8 cellular contexts compared by ENCODE assay signal in genomic region chr1:21255284-21255942, GRCh38. TPM values are rescaled to one million over a fixed set of nuclear protein-coding genes. Genes with fewer than 3 reads are reported as not detected.
DNase-seq lines count a peak whose midpoint lies in the region; ATAC-seq, FAIRE-seq and TF ChIP-seq lines count a peak whose summit lies in the region.

No MANE protein-coding gene starts in this region.

- POLR2A ChIA-PET in OCI-LY7 (lab: Charles Lee) (interaction anchor here (0.5 to 1.2 kb wide), 2 partner anchors 14 to 705 kb away, joined by 3 to 4 read pairs; no protein-coding TSS in a partner anchor), endothelial cell of umbilical vein (lab: Charles Lee) (interaction anchor here (1.0 to 2.1 kb wide), 2 partner anchors 14 to 25 kb away, joined by 3 to 8 read pairs; no protein-coding TSS in a partner anchor)

- no peaks in the 10 kb centered on the region for H4K20me1 ChIP-seq in OCI-LY7 (ENCODE audit: insufficient read depth, low read length)
- H4K20me1 ChIP-seq in endothelial cell of umbilical vein (replicated peaks; ENCODE audit: control insufficient read depth, extremely low read depth, insufficient read depth, low read length), result no peaks in the 10 kb centered on the region

- TF ChIP-seq POLR2A in endothelial cell of umbilical vein (IDR thresholded peaks at IDR 0.05; ENCODE audit: low read depth, low read length), result no peak

- H3K4me3 ChIP-seq in OCI-LY7 (ENCODE audit: low read depth, low read length, poor library complexity, severe bottlenecking) (no peak overlapping the region), endothelial cell of umbilical vein (replicated peaks in 1 of 3; ENCODE audit: insufficient read depth in 1 of 3, low read depth in 1 of 3, low read length in 3 of 3) (no peak overlapping the region), mucosa of descending colon (no peak overlapping the region)

- no peak overlapping the region for H3K4me3 Mint-ChIP-seq in Calu3 (ENCODE audit: low read depth, unreplicated experiment)

- CTCF ChIA-PET in Calu3 (lab: Charles Lee) (interaction anchor here (0.6 to 3.0 kb wide), 13 partner anchors 11 to 115 kb away, joined by 3 to 49 read pairs (median 4); no protein-coding TSS in a partner anchor), OCI-LY7 (lab: Charles Lee; ENCODE audit: unreplicated experiment) (interaction anchor here (0.5 to 1.4 kb wide), 4 partner anchors 12 to 113 kb away, joined by 4 to 8 read pairs (median 5); no protein-coding TSS in a partner anchor), endothelial cell of umbilical vein (lab: Charles Lee) (interaction anchor here (0.5 to 9.7 kb wide), 42 partner anchors 8 to 595 kb away, joined by 3 to 301 read pairs (median 6); partner anchors contain the start of gene ECE1)

- H3K9me2 ChIP-seq in OCI-LY7 (ENCODE audit: insufficient read depth, low read length), result no peaks in the 10 kb centered on the region

- H3K27me3 ChIP-seq in endothelial cell of umbilical vein (ENCODE audit: control insufficient read depth in 2 of 2, insufficient read depth in 2 of 2, low read length in 2 of 2), result no peaks in the 10 kb centered on the region

- DNase-seq in Calu3 (peak; percentile 85), KG1 (lab: John Stamatoyannopoulos, UW) (peak; percentile 57), OCI-LY7 (ENCODE audit: low spot score) (peak; percentile 87), endothelial cell of umbilical vein (ENCODE audit: low read depth, low spot score) (peak; percentile 85), mucosa of descending colon (peak; percentile 87 to 97 (median 92))
- DNase-seq in activated CD8-positive, alpha-beta memory T cell treated with anti-CD3 and anti-CD28 coated beads, Interleukin-2, amount 50 U/mL, for 24 hours (ENCODE audit: extremely low read depth), result peak; percentile 56
- peak; percentile 65 to 71 for DNase-seq in stimulated activated CD8-positive, alpha-beta memory T cell treated with anti-CD3 and anti-CD28 coated beads, Interleukin-7, amount 100 ng/mL, for 1 hour (ENCODE audit: low read depth in 2 of 2)

- H2AFZ ChIP-seq in OCI-LY7 (ENCODE audit: low read length) (no peak overlapping the region), endothelial cell of umbilical vein (ENCODE audit: low read depth, low read length) (no peak overlapping the region)

- H3K79me2 ChIP-seq in OCI-LY7 (ENCODE audit: insufficient read depth, low read depth, low read length) (no peaks in the 10 kb centered on the region), endothelial cell of umbilical vein (ENCODE audit: control insufficient read depth, insufficient read depth, low read length) (peaks cover 35% of the 10 kb centered on the region)

- dilution Hi-C loops in endothelial cell of umbilical vein (cut with MboI; ENCODE audit: extremely low pct_ligation_motif_present, low sequenced_read_pairs), result no loop called here

- H3K27ac ChIP-seq in OCI-LY7 (ENCODE audit: low read depth, low read length, poor library complexity, severe bottlenecking) (no peak overlapping the region), endothelial cell of umbilical vein (ENCODE audit: insufficient read depth, low read depth, low read length) (no peak overlapping the region)

- H3K27me3 Mint-ChIP-seq in Calu3 (ENCODE audit: unreplicated experiment), result no peaks in the 10 kb centered on the region

- peak; percentile 95 for FAIRE-seq in endothelial cell of umbilical vein (lab: Jason Lieb, UNC)

- H3K4me1 Mint-ChIP-seq in Calu3 (ENCODE audit: low read depth, unreplicated experiment), result peaks cover 8% of the 10 kb centered on the region

- intact Hi-C loops in Calu3 (cut with micrococcal nuclease; ENCODE audit: unreplicated experiment), result loop anchor here (1.0 kb wide), 1 partner anchor 113 kb away; no protein-coding TSS in a partner anchor
- intact Hi-C loops in OCI-LY7 (cut with micrococcal nuclease; ENCODE audit: unreplicated experiment), result loop anchor here (1.0 kb wide), 3 partner anchors 38 to 113 kb away; no protein-coding TSS in a partner anchor
- intact Hi-C loops in endothelial cell of umbilical vein (cut with micrococcal nuclease), result loop anchor here (1.0 to 10.0 kb wide), 6 partner anchors 15 to 319 kb away; no protein-coding TSS in a partner anchor
- intact Hi-C loops in mucosa of descending colon (cut with DNase I, micrococcal nuclease), result no loop called here

- H3K9me3 Mint-ChIP-seq in Calu3 (ENCODE audit: low read depth, unreplicated experiment), result no peaks in the 10 kb centered on the region

- H3K36me3 ChIP-seq in OCI-LY7 (ENCODE audit: insufficient read depth, low read length), result no peaks in the 10 kb centered on the region
- peaks cover 31 to 52% of the 10 kb centered on the region in 2 experiments for H3K36me3 ChIP-seq in endothelial cell of umbilical vein (ENCODE audit: control insufficient read depth in 2 of 2, extremely low read depth in 1 of 2, insufficient read depth in 2 of 2, low read length in 2 of 2)
- H3K36me3 ChIP-seq in mucosa of descending colon (ENCODE audit: low read depth), result no peaks in the 10 kb centered on the region

- peak; percentile 68 for TF ChIP-seq CTCF in Calu3 (IDR thresholded peaks at IDR 0.05; ENCODE audit: unreplicated experiment)
- peak; percentile 94 for TF ChIP-seq CTCF in OCI-LY7 (conservative IDR thresholded peaks at IDR 0.05; ENCODE audit: low read length)
- peak; percentile 78 to 88 for TF ChIP-seq CTCF in endothelial cell of umbilical vein (IDR thresholded peaks at IDR 0.05; ENCODE audit: extremely low read depth in 1 of 2, insufficient read depth in 1 of 2, low read depth in 1 of 2, low read length in 2 of 2)
- TF ChIP-seq CTCF in mucosa of descending colon (IDR thresholded peaks at IDR 0.05), result peak; percentile 56

- H3K4me1 ChIP-seq in OCI-LY7 (ENCODE audit: insufficient read depth, low read length, poor library complexity, severe bottlenecking) (peaks cover 5% of the 10 kb centered on the region), endothelial cell of umbilical vein (ENCODE audit: control insufficient read depth, extremely low read depth, insufficient read depth, low read length) (peaks cover 27% of the 10 kb centered on the region), mucosa of descending colon (ENCODE audit: low read depth) (peaks cover 24% of the 10 kb centered on the region)

- no peak overlapping the region for H3K4me2 ChIP-seq in OCI-LY7 (ENCODE audit: low read length)
- no peak overlapping the region for H3K4me2 ChIP-seq in endothelial cell of umbilical vein (ENCODE audit: insufficient read depth, low read length)

- H3K9me3 ChIP-seq in OCI-LY7 (ENCODE audit: low read length), result no peaks in the 10 kb centered on the region
- no peaks in the 10 kb centered on the region for H3K9me3 ChIP-seq in endothelial cell of umbilical vein (replicated peaks; ENCODE audit: control insufficient read depth, insufficient read depth, low read length)
- H3K9me3 ChIP-seq in mucosa of descending colon, result no peaks in the 10 kb centered on the region

- no peak overlapping the region for H3K9ac ChIP-seq in endothelial cell of umbilical vein (replicated peaks; ENCODE audit: extremely low read depth, insufficient read depth, low read length)

- H3K9me1 ChIP-seq in endothelial cell of umbilical vein (replicated peaks; ENCODE audit: control insufficient read depth, extremely low read depth, insufficient read depth, low read length), result no peaks in the 10 kb centered on the region

- peaks cover 21% of the 10 kb centered on the region for H3K36me3 Mint-ChIP-seq in Calu3 (ENCODE audit: insufficient read depth, unreplicated experiment)

- ATAC-seq in mucosa of descending colon (peak; percentile 67), HG02970 (IDR thresholded peaks at IDR 0.05; ENCODE audit: low FRiP score, unreplicated experiment) (no peak)

- BruUV-seq in Calu3 (replicated peaks; lab: Mats Ljungman, UMichigan) (no TSS peak), OCI-LY7 (replicated peaks; lab: Mats Ljungman, UMichigan) (no TSS peak), endothelial cell of umbilical vein (replicated peaks; lab: Mats Ljungman, UMichigan) (no TSS peak)

- no peak overlapping the region for H3K27ac Mint-ChIP-seq in Calu3 (ENCODE audit: unreplicated experiment)

TF ChIP-seq in endothelial cell of umbilical vein, 7 proteins besides CTCF, POLR2A, EP300 and RAD21:
- TF ChIP-seq GATA2 (IDR thresholded peaks at IDR 0.05; ENCODE audit: insufficient read depth, insufficient read length, low read depth, low read length) (no peak), MAX (IDR thresholded peaks at IDR 0.05; ENCODE audit: insufficient read depth, insufficient read length) (no peak), POLR2AphosphoS5 (IDR thresholded peaks at IDR 0.05; ENCODE audit: insufficient read depth, low read depth, low read length) (no peak), FOS (IDR thresholded peaks at IDR 0.05; ENCODE audit: borderline replicate concordance, insufficient read depth, low read length) (no peak), EZH2 (IDR thresholded peaks at IDR 0.05; ENCODE audit: borderline replicate concordance, low read depth, low read length, severe bottlenecking) (no peak), MYC (IDR thresholded peaks at IDR 0.05; ENCODE audit: low read depth, low read length) (no peak), JUN (IDR thresholded peaks at IDR 0.05; ENCODE audit: borderline replicate concordance, insufficient read depth, insufficient read length, low read depth) (no peak)

RNA-seq across cellular contexts. Expression of gene ECE1, which starts 34.9 kb away (rescaled TPM):
- total RNA-seq in Calu3 (2022) (83.0 and 101 TPM in 2 replicates), OCI-LY7 (2022) (25.3 and 32.8 TPM in 2 replicates), endothelial cell of umbilical vein (496 and 562 TPM in 2 replicates), mucosa of descending colon (100 to 1,000 TPM; 103 to 161 (median 149) TPM)
- total RNA-seq in OCI-LY7 (2014; rRNA removed; shearing (Covaris generic)), result 13.5 and 20.0 TPM in 2 replicates
- polyA plus RNA-seq in endothelial cell of umbilical vein, result 437 and 521 TPM in 2 replicates
- polyA plus RNA-seq in endothelial cell of umbilical vein (2011; cell fraction: cytosol; rRNA removed), result 352 and 358 TPM in 2 replicates
- polyA plus RNA-seq in endothelial cell of umbilical vein (2011; cell fraction: nucleus; rRNA removed), result 291 and 306 TPM in 2 replicates
- polyA plus RNA-seq in endothelial cell of umbilical vein (2012), result 366 and 394 TPM in 2 replicates
- polyA minus RNA-seq in endothelial cell of umbilical vein, result 457 and 568 TPM in 2 replicates
- 16.8 TPM for polyA minus RNA-seq in endothelial cell of umbilical vein (2011; cell fraction: cytosol; rRNA and poly(A)+ RNA removed)
- polyA minus RNA-seq in endothelial cell of umbilical vein (2011; cell fraction: nucleus; rRNA and poly(A)+ RNA removed), result 172 and 244 TPM in 2 replicates

Comparison
In these comparisons a context has a peak if more than half of its experiments do, and no peak if none do; other contexts are left out.
1. intact Hi-C loops: an anchor here in Calu3 (1.0 kb wide), OCI-LY7 (1.0 kb wide) and endothelial cell of umbilical vein (1.0 to 10.0 kb wide); none called in mucosa of descending colon.